ENCODE assay signal across 8 cellular contexts in the genomic region with DNA sequence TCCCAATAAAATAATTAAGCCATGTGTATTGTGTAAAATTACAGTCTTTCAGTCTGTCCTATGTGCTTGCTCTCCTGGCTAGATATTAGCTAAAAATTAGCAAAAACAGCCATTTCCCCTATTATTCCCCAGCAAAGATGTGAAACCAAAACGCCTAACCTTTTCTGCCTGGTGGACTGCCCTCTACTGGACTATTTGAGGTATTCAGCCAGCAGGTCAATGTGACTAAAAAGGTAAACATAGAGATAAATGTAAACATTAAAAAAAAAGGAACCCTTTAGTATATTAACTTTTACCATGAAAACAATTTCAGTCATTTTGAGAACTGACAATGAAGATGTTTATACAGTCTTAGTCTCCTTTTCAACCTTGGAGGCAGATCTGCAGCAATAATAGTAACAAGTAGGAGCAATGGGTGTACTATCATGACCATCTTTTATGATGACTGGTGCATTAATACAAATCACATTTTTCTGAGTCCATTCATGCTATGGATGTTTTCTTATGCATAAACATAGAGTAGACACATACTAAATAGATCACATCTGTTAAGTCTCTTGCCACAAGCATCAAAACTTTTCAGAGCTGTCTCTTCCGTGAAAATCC. TPM values are rescaled to one million over a fixed set of nuclear protein-coding genes. Genes with fewer than 3 reads are reported as not detected.
DNase-seq lines count a peak whose midpoint lies in the region; ATAC-seq and TF ChIP-seq lines count a peak whose summit lies in the region.

No MANE protein-coding gene starts in this region.

- H3K27me3 Mint-ChIP-seq in osteocyte (ENCODE audit: unreplicated experiment): no peaks in the 10 kb centered on the region

- no peak overlapping the region for H3K4me3 ChIP-seq in fibroblast of mammary gland (ENCODE audit: control insufficient read depth, low read depth, low read length)

- peak; percentile 84 for TF ChIP-seq CTCF in fibroblast of mammary gland (conservative IDR thresholded peaks at IDR 0.05; ENCODE audit: control insufficient read depth, insufficient read depth, low read depth, low read length)
- peak; percentile 77 for TF ChIP-seq CTCF in osteocyte (IDR thresholded peaks at IDR 0.05)

- H3K4me3 Mint-ChIP-seq in osteocyte (ENCODE audit: unreplicated experiment): no peak overlapping the region

- peaks cover 13% of the 10 kb centered on the region for H3K9me3 Mint-ChIP-seq in osteocyte (ENCODE audit: unreplicated experiment)

- DNase-seq in NCI-H2081 (lab: John Stamatoyannopoulos, UW) (peak; percentile 5 to 23), NCI-H2081 treated with DMSO at 0.1 percent for 48 hours (lab: John Stamatoyannopoulos, UW) (no peak), SK-N-DZ (ENCODE audit: low spot score) (peak; percentile 29), fibroblast of mammary gland (ENCODE audit: low read depth) (peak; percentile 57), osteocyte (ENCODE audit: extremely low spot score, unreplicated experiment) (no peak), HPDE6-E6E7 (ENCODE audit: extremely low spot score) (no peak)

- no peaks in the 10 kb centered on the region for H3K4me1 Mint-ChIP-seq in osteocyte (ENCODE audit: unreplicated experiment)

- no peak overlapping the region for H3K27ac Mint-ChIP-seq in osteocyte (ENCODE audit: unreplicated experiment)

- H3K36me3 Mint-ChIP-seq in osteocyte (ENCODE audit: unreplicated experiment): peaks cover 52% of the 10 kb centered on the region

- ATAC-seq in GM18873 (IDR thresholded peaks at IDR 0.05; ENCODE audit: low FRiP score, unreplicated experiment) (peak; percentile 74), HG03175 (IDR thresholded peaks at IDR 0.05; ENCODE audit: unreplicated experiment) (peak; percentile 87)

RNA-seq across cellular contexts. Expression of a gene that starts 10.1 kb away (rescaled TPM):
- polyA plus RNA-seq in SK-N-DZ (2014; cell fraction: cytosol; rRNA removed): 80.9 and 94.1 TPM in 2 replicates
- polyA plus RNA-seq in SK-N-DZ (2014; cell fraction: nucleus; rRNA removed): 54.4 and 61.8 TPM in 2 replicates
- total RNA-seq in osteocyte: 51.2 and 52.4 TPM in 2 replicates

RNA-seq across cellular contexts. Expression of a gene that starts 10.5 kb away (rescaled TPM):
- polyA plus RNA-seq in SK-N-DZ (2014; cell fraction: cytosol; rRNA removed): 45.2 and 458 TPM in 2 replicates
- polyA plus RNA-seq in SK-N-DZ (2014; cell fraction: nucleus; rRNA removed): 35.2 and 75.0 TPM in 2 replicates
- total RNA-seq in osteocyte: 97.6 and 102 TPM in 2 replicates

RNA-seq across cellular contexts. Expression of a gene that starts 14.8 kb away (rescaled TPM):
- polyA plus RNA-seq in SK-N-DZ (2014; cell fraction: cytosol; rRNA removed): 16.0 and 22.5 TPM in 2 replicates
- 15.3 and 22.6 TPM in 2 replicates for polyA plus RNA-seq in SK-N-DZ (2014; cell fraction: nucleus; rRNA removed)
- total RNA-seq in osteocyte: 6.6 and 6.9 TPM in 2 replicates

Comparison
In these comparisons a context has a peak if more than half of its experiments do, and no peak if none do; other contexts are left out.
1. DNase-seq: peak in NCI-H2081 (2 of 2), SK-N-DZ (single experiment) and fibroblast of mammary gland (single experiment); none in NCI-H2081 treated with DMSO at 0.1 percent for 48 hours (single experiment), osteocyte (single experiment) and HPDE6-E6E7 (single experiment).